In genomic region chr1:87135313-87135712, GRCh38 we compare ENCODE assay signal across 1 cellular context.
TF ChIP-seq lines count a peak whose summit lies in the region.

No MANE protein-coding gene starts in this region.

TF ChIP-seq in GM23338, 12 proteins besides CTCF, POLR2A, EP300 and RAD21 (continued from another document):
- TF ChIP-seq ZNF462 (CRISPR knock-in tag; IDR thresholded peaks at IDR 0.05) (no peak), ZNF114 (CRISPR knock-in tag; IDR thresholded peaks at IDR 0.05) (no peak), ETS1 (IDR thresholded peaks at IDR 0.05) (no peak)
